ENCODE assay signal across 1 cellular context in genomic region chr7:90999989-91000979, GRCh38.
TF ChIP-seq lines count a peak whose summit lies in the region.

No MANE protein-coding gene starts in this region.

TF ChIP-seq in GM12878, 131 proteins besides CTCF, POLR2A, EP300 and RAD21:
- no peak for TF ChIP-seq ZBTB40 (IDR thresholded peaks at IDR 0.05; ENCODE audit: borderline replicate concordance)
- TF ChIP-seq SPI1 (IDR thresholded peaks at IDR 0.05; ENCODE audit: borderline replicate concordance, insufficient read depth, low read depth, low read length) = peak; percentile 45; the same call in 1 of the 2 replicates
TF ChIP-seq in GM12878: peak in this region for 1.
